1 cellular context compared by ENCODE assay signal in the genomic region with DNA sequence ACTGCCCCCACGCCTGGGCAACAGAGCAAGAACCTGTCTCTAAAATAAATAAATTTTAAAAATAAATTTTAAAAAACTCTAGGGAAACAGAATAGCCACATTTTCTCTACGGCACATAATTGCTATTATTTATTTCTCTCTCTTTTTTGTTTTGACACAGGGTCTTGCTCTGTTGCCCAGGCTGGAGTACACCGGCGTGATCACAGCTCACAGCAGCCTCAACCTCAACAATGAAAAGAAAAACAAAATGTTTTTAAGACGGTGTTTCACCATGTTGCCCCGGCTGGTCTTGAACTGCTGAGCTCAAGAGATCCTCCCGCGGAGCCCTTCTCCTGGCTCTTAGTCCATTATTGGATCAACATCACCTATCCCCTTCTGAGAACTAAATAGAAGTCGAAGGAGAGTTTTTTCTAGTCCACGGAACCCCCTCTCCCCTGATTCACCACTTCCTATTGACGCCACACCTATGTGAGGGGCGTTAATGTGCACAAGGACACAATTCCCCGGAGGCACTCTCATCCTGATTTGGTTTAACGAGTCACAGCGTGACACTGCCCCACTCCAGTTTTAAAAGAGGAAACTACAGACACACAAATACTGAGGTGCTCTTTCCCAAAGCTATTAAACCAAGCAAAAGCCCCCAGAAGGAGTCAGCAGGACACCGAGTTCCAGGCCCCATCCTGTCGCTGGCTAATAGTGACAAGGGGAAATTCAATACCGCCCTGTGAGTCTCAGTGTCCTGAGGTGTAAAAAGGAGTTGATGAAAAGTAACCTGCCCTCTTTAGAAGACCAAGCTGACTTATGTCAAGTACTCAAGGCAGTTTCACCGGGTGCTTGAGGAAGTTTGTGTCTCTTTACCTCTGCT.
TF ChIP-seq lines count a peak whose summit lies in the region.

No MANE protein-coding gene starts in this region.

TF ChIP-seq in HCT116, 20 proteins besides CTCF, POLR2A, EP300 and RAD21 (continued from another document):
- TF ChIP-seq, protein P1, sequence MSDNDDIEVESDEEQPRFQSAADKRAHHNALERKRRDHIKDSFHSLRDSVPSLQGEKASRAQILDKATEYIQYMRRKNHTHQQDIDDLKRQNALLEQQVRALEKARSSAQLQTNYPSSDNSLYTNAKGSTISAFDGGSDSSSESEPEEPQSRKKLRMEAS (IDR thresholded peaks at IDR 0.05): no peak
- TF ChIP-seq ZNF274 (IDR thresholded peaks at IDR 0.05; ENCODE audit: low read depth, low read length): no peak
